ENCODE assay signal across 1 cellular context in the genomic region with DNA sequence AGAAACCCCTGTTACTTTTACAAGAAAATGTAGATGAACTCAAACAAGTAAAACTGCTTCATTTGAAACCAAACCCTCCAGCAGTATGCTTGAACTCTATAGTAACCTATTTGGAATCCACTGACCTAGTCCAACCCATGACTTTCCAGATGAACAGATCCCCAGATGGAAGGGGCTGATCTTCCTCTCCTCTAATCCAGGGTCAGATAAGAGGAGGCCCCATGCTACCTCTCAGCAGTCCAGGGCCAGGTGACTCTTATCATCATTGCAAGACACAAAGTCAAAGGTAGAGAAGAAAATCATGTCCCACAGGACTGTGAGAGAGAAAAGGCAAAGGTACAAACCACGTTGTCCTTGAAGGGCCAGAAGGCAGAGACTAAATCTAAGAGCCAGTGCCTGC.
TF ChIP-seq lines count a peak whose summit lies in the region.

No MANE protein-coding gene starts in this region.

TF ChIP-seq in K562, 482 proteins besides CTCF, POLR2A, EP300 and RAD21 (continued from another document):
- TF ChIP-seq, protein P1, sequence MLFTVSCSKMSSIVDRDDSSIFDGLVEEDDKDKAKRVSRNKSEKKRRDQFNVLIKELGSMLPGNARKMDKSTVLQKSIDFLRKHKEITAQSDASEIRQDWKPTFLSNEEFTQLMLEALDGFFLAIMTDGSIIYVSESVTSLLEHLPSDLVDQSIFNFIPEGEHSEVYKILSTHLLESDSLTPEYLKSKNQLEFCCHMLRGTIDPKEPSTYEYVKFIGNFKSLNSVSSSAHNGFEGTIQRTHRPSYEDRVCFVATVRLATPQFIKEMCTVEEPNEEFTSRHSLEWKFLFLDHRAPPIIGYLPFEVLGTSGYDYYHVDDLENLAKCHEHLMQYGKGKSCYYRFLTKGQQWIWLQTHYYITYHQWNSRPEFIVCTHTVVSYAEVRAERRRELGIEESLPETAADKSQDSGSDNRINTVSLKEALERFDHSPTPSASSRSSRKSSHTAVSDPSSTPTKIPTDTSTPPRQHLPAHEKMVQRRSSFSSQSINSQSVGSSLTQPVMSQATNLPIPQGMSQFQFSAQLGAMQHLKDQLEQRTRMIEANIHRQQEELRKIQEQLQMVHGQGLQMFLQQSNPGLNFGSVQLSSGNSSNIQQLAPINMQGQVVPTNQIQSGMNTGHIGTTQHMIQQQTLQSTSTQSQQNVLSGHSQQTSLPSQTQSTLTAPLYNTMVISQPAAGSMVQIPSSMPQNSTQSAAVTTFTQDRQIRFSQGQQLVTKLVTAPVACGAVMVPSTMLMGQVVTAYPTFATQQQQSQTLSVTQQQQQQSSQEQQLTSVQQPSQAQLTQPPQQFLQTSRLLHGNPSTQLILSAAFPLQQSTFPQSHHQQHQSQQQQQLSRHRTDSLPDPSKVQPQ (CRISPR knock-in tag; IDR thresholded peaks at IDR 0.05; ENCODE audit: borderline replicate concordance): no peak
- TF ChIP-seq SMARCA4 (IDR thresholded peaks at IDR 0.05): peak; percentile 65; the same call in 1 of the 2 replicates
- peak; percentile 54 for TF ChIP-seq CXXC5 (CRISPR knock-in tag; IDR thresholded peaks at IDR 0.05)
- peak; percentile 75 for TF ChIP-seq MTA2 (IDR thresholded peaks at IDR 0.05; ENCODE audit: low read depth)
- TF ChIP-seq NUFIP1 (IDR thresholded peaks at IDR 0.05; ENCODE audit: partially characterized antibody): no peak
- peak; percentile 90 for TF ChIP-seq CTBP1 (IDR thresholded peaks at IDR 0.05; ENCODE audit: borderline replicate concordance)
- TF ChIP-seq EHMT2 (IDR thresholded peaks at IDR 0.05): no peak
- TF ChIP-seq NONO (IDR thresholded peaks at IDR 0.05; ENCODE audit: low read depth in 2 of 2, low read length in 1 of 2): no peak
- TF ChIP-seq NCOA4 (IDR thresholded peaks at IDR 0.05; ENCODE audit: partially characterized antibody): no peak
- no peak for TF ChIP-seq CBX3 (IDR thresholded peaks at IDR 0.05; ENCODE audit: borderline replicate concordance in 1 of 2, low read length in 2 of 2)
- no peak for TF ChIP-seq FOXK2 (conservative IDR thresholded peaks at IDR 0.05 in 1 of 2, IDR thresholded peaks at IDR 0.05 in 1 of 2; ENCODE audit: low read depth in 2 of 2)
- TF ChIP-seq GABPB1 (CRISPR knock-in tag; IDR thresholded peaks at IDR 0.05): no peak
- 0 out of 2 replicates have a peak, but pooled peaks have one; percentile 40 for TF ChIP-seq RUNX1 (IDR thresholded peaks at IDR 0.05; ENCODE audit: low read depth)
- no peak for TF ChIP-seq ZNF165 (CRISPR knock-in tag; IDR thresholded peaks at IDR 0.05; ENCODE audit: borderline replicate concordance)
- TF ChIP-seq MTA3 (IDR thresholded peaks at IDR 0.05; ENCODE audit: borderline replicate concordance): 0 out of 2 replicates have a peak, but pooled peaks have one; percentile 41
TF ChIP-seq in K562: peak in this region for 54.
